ENCODE assay signal across 1 cellular context in the genomic region with DNA sequence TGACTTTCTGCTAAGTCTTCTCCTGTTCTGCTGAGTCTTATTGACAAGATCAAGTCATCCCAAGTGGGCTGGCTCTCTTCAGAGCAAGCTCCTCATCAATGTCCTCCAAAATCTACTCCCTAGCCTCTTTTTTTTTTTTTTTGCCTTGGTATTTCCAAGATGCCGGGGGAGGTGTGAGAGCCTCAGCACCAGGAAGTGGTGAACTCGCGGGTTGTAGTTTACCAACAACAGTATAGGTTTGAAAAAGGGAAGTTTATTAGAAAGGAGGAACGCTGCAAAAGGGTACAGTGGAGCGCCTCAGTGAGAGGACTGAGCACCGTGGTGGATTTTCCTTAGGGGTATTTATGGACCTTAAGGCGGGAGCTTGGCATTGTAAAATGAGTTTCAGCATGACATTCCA.
TF ChIP-seq lines count a peak whose summit lies in the region.

No MANE protein-coding gene starts in this region.

TF ChIP-seq in GM12878, 131 proteins besides CTCF, POLR2A, EP300 and RAD21 (continued from another document):
- TF ChIP-seq CEBPZ (IDR thresholded peaks at IDR 0.05; ENCODE audit: low read depth, low read length): no peak
- no peak for TF ChIP-seq PAX8 (IDR thresholded peaks at IDR 0.05)
- TF ChIP-seq CBX3 (IDR thresholded peaks at IDR 0.05; ENCODE audit: borderline replicate concordance, low read depth): no peak
- TF ChIP-seq, protein P1, sequence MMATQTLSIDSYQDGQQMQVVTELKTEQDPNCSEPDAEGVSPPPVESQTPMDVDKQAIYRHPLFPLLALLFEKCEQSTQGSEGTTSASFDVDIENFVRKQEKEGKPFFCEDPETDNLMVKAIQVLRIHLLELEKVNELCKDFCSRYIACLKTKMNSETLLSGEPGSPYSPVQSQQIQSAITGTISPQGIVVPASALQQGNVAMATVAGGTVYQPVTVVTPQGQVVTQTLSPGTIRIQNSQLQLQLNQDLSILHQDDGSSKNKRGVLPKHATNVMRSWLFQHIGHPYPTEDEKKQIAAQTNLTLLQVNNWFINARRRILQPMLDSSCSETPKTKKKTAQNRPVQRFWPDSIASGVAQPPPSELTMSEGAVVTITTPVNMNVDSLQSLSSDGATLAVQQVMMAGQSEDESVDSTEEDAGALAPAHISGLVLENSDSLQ (IDR thresholded peaks at IDR 0.05): no peak
- TF ChIP-seq CHD2 (IDR thresholded peaks at IDR 0.05; ENCODE audit: borderline replicate concordance, low read depth, low read length): no peak
- no peak for TF ChIP-seq CREM (IDR thresholded peaks at IDR 0.05; ENCODE audit: low read depth)
- no peak for TF ChIP-seq ZNF24 (IDR thresholded peaks at IDR 0.05)
